In genomic region chr2:112767693-112768380, GRCh38 we compare ENCODE assay signal across 14 cellular contexts. TPM values are rescaled to one million over a fixed set of nuclear protein-coding genes. Genes with fewer than 3 reads are reported as not detected.
A peak's percentile ranks its signal among the peaks of the same experiment; 100 is the strongest.
DNase-seq lines count a peak whose midpoint lies in the region; ATAC-seq and TF ChIP-seq lines count a peak whose summit lies in the region.
"Had no signal": no experiment of that assay in that cellular context is flagged by ENCODE, and none has a peak within 500 bp of the region (broad histone marks: within the 10 kb centered on the region; RNA-seq: fewer than 3 reads in every experiment).

No MANE protein-coding gene starts in this region.

- peaks cover 6% of the 10 kb centered on the region for H3K27me3 Mint-ChIP-seq in activated CD4-positive, alpha-beta T cell treated with anti-CD3 and anti-CD28 coated beads, Interleukin-2, amount 10 ng/mL, durations not matched to agents 24 days and 14 days

- intact Hi-C loops in activated CD4-positive, alpha-beta T cell treated with anti-CD3 and anti-CD28 coated beads, Interleukin-2, amount 10 ng/mL, durations not matched to agents 24 days and 14 days (cut with micrococcal nuclease) = no loop called here
- intact Hi-C loops in esophagus squamous epithelium (cut with DNase I) (no loop called here), gastrocnemius medialis (cut with DNase I; ENCODE audit: low total_unique reads) (no loop called here), uterus (cut with DNase I; ENCODE audit: low total_unique reads) (no loop called here)

- no peak for DNase-seq in activated CD4-positive, alpha-beta T cell treated with anti-CD3 and anti-CD28 coated beads, Interleukin-2, amount 10 ng/mL, durations not matched to agents 24 days and 14 days
- DNase-seq in activated CD4-positive, alpha-beta T cell treated with anti-CD3 and anti-CD28 coated beads, Interleukin-2, amount 50 U/mL, for 1 hour = no peak
- no peak for DNase-seq in SJCRH30
- DNase-seq in esophagus squamous epithelium (lab: John Stamatoyannopoulos, UW) = no peak
- DNase-seq in gastrocnemius medialis = no peak
- no peak for DNase-seq in uterus
- DNase-seq in NCI-H1105 (lab: John Stamatoyannopoulos, UW) = no peak
- DNase-seq: activated CD4-positive, CD25-positive, alpha-beta regulatory T cell; amygdala; islet precursor cell; NCI-H1436 had no signal

- H3K4me1 Mint-ChIP-seq in activated CD4-positive, alpha-beta T cell treated with anti-CD3 and anti-CD28 coated beads, Interleukin-2, amount 10 ng/mL, durations not matched to agents 24 days and 14 days = peaks cover 30% of the 10 kb centered on the region

- peaks cover 8% of the 10 kb centered on the region for H3K36me3 Mint-ChIP-seq in activated CD4-positive, alpha-beta T cell treated with anti-CD3 and anti-CD28 coated beads, Interleukin-2, amount 10 ng/mL, durations not matched to agents 24 days and 14 days (ENCODE audit: low read depth)

- 46 to 60% methylated on average over 5 to 6 of the region's 6 CpGs for WGBS in esophagus squamous epithelium, 2 donors

- in situ Hi-C loops in gastrocnemius medialis (cut with MboI; ENCODE audit: low sequenced_read_pairs in 4 of 4) = no loop called here

- no peak for TF ChIP-seq POLR2A in esophagus squamous epithelium (IDR thresholded peaks at IDR 0.05)
- TF ChIP-seq POLR2A in gastrocnemius medialis (IDR thresholded peaks at IDR 0.05) = no peak
- TF ChIP-seq POLR2A in uterus (IDR thresholded peaks at IDR 0.05) = no peak

- no peak for ATAC-seq in gastrocnemius medialis
- no peak for ATAC-seq in HG02981 (IDR thresholded peaks at IDR 0.05; ENCODE audit: unreplicated experiment)
- ATAC-seq: HCT116 had no signal

- H3K27ac ChIP-seq in SJCRH30 (0 out of 2 replicates have a peak overlapping the region, but pooled peaks have one; percentile 16), esophagus squamous epithelium (peak overlapping the region in 2 of 4 donors; percentile 61 to 67), gastrocnemius medialis (peak overlapping the region in 2 of 4 donors; percentile 0 to 35), uterus (peak overlapping the region in 1 of 2 donors; percentile 35)

- no peak overlapping the region for H3K4me3 ChIP-seq in SJCRH30
- peak overlapping the region in 3 of 4 donors; percentile 12 to 31 (median 19) for H3K4me3 ChIP-seq in esophagus squamous epithelium
- peak overlapping the region in 3 of 4 donors; percentile 1 to 14 (median 5) for H3K4me3 ChIP-seq in gastrocnemius medialis
- no peak overlapping the region for H3K4me3 ChIP-seq in uterus

- peak overlapping the region; percentile 18 for H3K4me3 Mint-ChIP-seq in activated CD4-positive, alpha-beta T cell treated with anti-CD3 and anti-CD28 coated beads, Interleukin-2, amount 10 ng/mL, durations not matched to agents 24 days and 14 days

- no peak for TF ChIP-seq CTCF in esophagus squamous epithelium (IDR thresholded peaks at IDR 0.05)
- TF ChIP-seq CTCF in gastrocnemius medialis (IDR thresholded peaks at IDR 0.05 in 4 of 5, conservative IDR thresholded peaks at IDR 0.05 in 1 of 5) = no peak
- TF ChIP-seq CTCF in uterus (IDR thresholded peaks at IDR 0.05) = no peak

- H3K4me1 ChIP-seq in SJCRH30 (peaks cover 13% of the 10 kb centered on the region), esophagus squamous epithelium (peaks cover 6 to 39% (median 12%) of the 10 kb centered on the region in 3 donors), gastrocnemius medialis (peaks cover 4 to 13% of the 10 kb centered on the region in 2 donors), uterus (no peaks in the 10 kb centered on the region)

- H3K27me3 ChIP-seq in SJCRH30 = no peaks in the 10 kb centered on the region
- H3K27me3 ChIP-seq in esophagus squamous epithelium = no peaks in the 10 kb centered on the region
- no peaks in the 10 kb centered on the region for H3K27me3 ChIP-seq in gastrocnemius medialis
- H3K27me3 ChIP-seq in uterus = no peaks in the 10 kb centered on the region

- peak overlapping the region; percentile 25 for H3K27ac Mint-ChIP-seq in activated CD4-positive, alpha-beta T cell treated with anti-CD3 and anti-CD28 coated beads, Interleukin-2, amount 10 ng/mL, durations not matched to agents 24 days and 14 days

- H3K36me3 ChIP-seq in SJCRH30 (no peaks in the 10 kb centered on the region), esophagus squamous epithelium (no peaks in the 10 kb centered on the region), gastrocnemius medialis (no peaks in the 10 kb centered on the region), uterus (no peaks in the 10 kb centered on the region)

- peaks cover 16% of the 10 kb centered on the region for H3K9me3 Mint-ChIP-seq in activated CD4-positive, alpha-beta T cell treated with anti-CD3 and anti-CD28 coated beads, Interleukin-2, amount 10 ng/mL, durations not matched to agents 24 days and 14 days

- H3K9me3 ChIP-seq in SJCRH30 (replicated peaks) (no peaks in the 10 kb centered on the region), esophagus squamous epithelium (no peaks in the 10 kb centered on the region), gastrocnemius medialis (no peaks in the 10 kb centered on the region), uterus (no peaks in the 10 kb centered on the region)

RNA-seq across cellular contexts. Expression of gene CKAP2L, which starts 3.4 kb away (rescaled TPM):
- 17.8 and 17.9 TPM in 2 replicates for total RNA-seq in activated CD4-positive, alpha-beta T cell treated with anti-CD3 and anti-CD28 coated beads, Interleukin-2, amount 10 ng/mL, durations not matched to agents 24 days and 14 days
- 31.0 and 33.7 TPM in 2 replicates for total RNA-seq in SJCRH30 (2014; rRNA removed; shearing (Covaris generic))
- total RNA-seq in esophagus squamous epithelium (10 to 100 TPM in 1 of 4 donors, 1 to 10 TPM in 3; 4.3 to 14.4 (median 6.7) TPM), gastrocnemius medialis (under 1 TPM in 2 of 4 donors, not detected in 2; 0.07 to 0.16 TPM), uterus (1 to 10 TPM in 1 of 4 donors, not detected in 3; 8.8 TPM)

RNA-seq across cellular contexts. Expression of gene IL1A, which starts 16.5 kb away (rescaled TPM):
- 9.4 and 10.2 TPM in 2 replicates for total RNA-seq in activated CD4-positive, alpha-beta T cell treated with anti-CD3 and anti-CD28 coated beads, Interleukin-2, amount 10 ng/mL, durations not matched to agents 24 days and 14 days
- not detected in 2 replicates for total RNA-seq in SJCRH30 (2014; rRNA removed; shearing (Covaris generic))
- total RNA-seq in esophagus squamous epithelium (10 to 100 TPM in 1 of 4 donors, 1 to 10 TPM in 2, under 1 TPM in 1; 0.53 to 37.4 (median 4.3) TPM), gastrocnemius medialis (not detected), uterus (under 1 TPM in 1 of 4 donors, not detected in 3; 0.41 TPM)

RNA-seq across cellular contexts. Expression of gene NT5DC4, which starts 47.0 kb away (rescaled TPM):
- total RNA-seq in activated CD4-positive, alpha-beta T cell treated with anti-CD3 and anti-CD28 coated beads, Interleukin-2, amount 10 ng/mL, durations not matched to agents 24 days and 14 days = 0.24 TPM in 1 of 2 replicates, not detected in the other
- total RNA-seq in SJCRH30 (2014; rRNA removed; shearing (Covaris generic)) = not detected in 2 replicates
- total RNA-seq in esophagus squamous epithelium (not detected), gastrocnemius medialis (not detected), uterus (not detected)
- total RNA-seq: epithelial cell of proximal tubule had no signal

Comparison
In these comparisons a context has a peak if more than half of its experiments do, and no peak if none do; other contexts are left out.
1. H3K4me3 ChIP-seq: peak in esophagus squamous epithelium (3 of 4) and gastrocnemius medialis (3 of 4); none in SJCRH30 (single experiment) and uterus (0 of 2).